Comparison of ENCODE assay signal across 15 cellular contexts in the genomic region with DNA sequence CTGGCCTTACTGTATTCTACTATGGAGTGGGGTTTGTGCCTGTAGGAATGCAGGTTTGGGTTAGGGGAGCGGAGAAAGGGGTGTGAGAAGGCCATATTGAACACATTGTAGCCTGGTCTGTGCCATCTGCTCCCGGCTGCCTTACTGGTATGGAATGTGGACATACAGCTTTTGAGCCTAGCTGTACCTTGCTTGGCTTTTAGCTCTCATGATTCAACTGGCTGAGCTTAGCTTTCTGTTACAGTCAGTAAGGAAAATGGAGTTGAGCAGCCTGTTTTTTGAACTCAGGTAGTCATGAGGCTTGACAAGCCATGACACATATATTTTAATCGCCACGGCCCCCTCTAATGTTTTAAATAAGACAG. TPM values are rescaled to one million over a fixed set of nuclear protein-coding genes. Genes with fewer than 3 reads are reported as not detected.
A peak's percentile ranks its signal among the peaks of the same experiment; 100 is the strongest.
DNase-seq lines count a peak whose midpoint lies in the region; ATAC-seq, FAIRE-seq and TF ChIP-seq lines count a peak whose summit lies in the region.
"Had no signal": no experiment of that assay in that cellular context is flagged by ENCODE, and none has a peak within 500 bp of the region (broad histone marks: within the 10 kb centered on the region; RNA-seq: fewer than 3 reads in every experiment).

No MANE protein-coding gene starts in this region.

- H3K9me2 ChIP-seq in HCT116 (ENCODE audit: insufficient read depth) = no peaks in the 10 kb centered on the region

- H3K4me3 ChIP-seq in HCT116 (replicated peaks in 1 of 2; ENCODE audit: low read depth in 1 of 2, low read length in 2 of 2) = peak overlapping the region in 1 of 2 experiments; percentile 41; a peak in 2 of 4 replicates
- no peak overlapping the region for H3K4me3 ChIP-seq in kidney (ENCODE audit: low read length in 2 of 2)
- H3K4me3 ChIP-seq in skeletal muscle satellite cell (ENCODE audit: low read length) = no peak overlapping the region
- H3K4me3 ChIP-seq: colonic mucosa had no signal

- CTCF ChIA-PET in HCT116 (lab: Charles Lee) = interaction anchor here (0.6 kb wide), 1 partner anchor 229 kb away, joined by 3 read pairs; no protein-coding TSS in a partner anchor

- intact Hi-C loops in HCT116 (cut with micrococcal nuclease) (no loop called here), kidney (cut with DNase I) (no loop called here)

- TF ChIP-seq POLR2A in HCT116 (IDR thresholded peaks at IDR 0.05; ENCODE audit: borderline replicate concordance, extremely low read depth, insufficient read depth, insufficient read length) = no peak

- TF ChIP-seq CTCF in HCT116 (IDR thresholded peaks at IDR 0.05 in 2 of 3, conservative IDR thresholded peaks at IDR 0.05 in 1 of 3; ENCODE audit: borderline replicate concordance in 1 of 3, insufficient read depth in 1 of 3, low read depth in 2 of 3, low read length in 2 of 3) (no peak), VCaP (conservative IDR thresholded peaks at IDR 0.05) (no peak), kidney (IDR thresholded peaks at IDR 0.05; ENCODE audit: borderline replicate concordance, extremely low read depth, insufficient read depth) (no peak)

- H3K27ac ChIP-seq in HCT116 (ENCODE audit: low read depth, low read length) = peak overlapping the region; percentile 77; the same call in 1 of the 2 replicates
- H3K27ac ChIP-seq in VCaP = peak overlapping the region; percentile 49
- peak overlapping the region; percentile 48 to 79 for H3K27ac ChIP-seq in kidney (ENCODE audit: low read depth in 2 of 2, low read length in 2 of 2)
- H3K27ac ChIP-seq: colonic mucosa had no signal

- H3K27me3 ChIP-seq in HCT116 (ENCODE audit: insufficient read depth, low read length) = no peaks in the 10 kb centered on the region
- no peaks in the 10 kb centered on the region for H3K27me3 ChIP-seq in skeletal muscle satellite cell (ENCODE audit: control insufficient read depth, insufficient read depth, low read length)
- H3K27me3 ChIP-seq: colonic mucosa had no signal

- peaks cover 5% of the 10 kb centered on the region; the same call in 1 of the 2 replicates for H4K20me1 ChIP-seq in HCT116 (ENCODE audit: insufficient read depth)

- H3K4me1 ChIP-seq in HCT116 (ENCODE audit: control insufficient read depth in 1 of 2, insufficient read depth in 2 of 2, low read length in 2 of 2) (peaks cover 51 to 69% of the 10 kb centered on the region in 2 experiments), kidney (ENCODE audit: control insufficient read depth in 1 of 2, insufficient read depth in 1 of 2, low read depth in 1 of 2, low read length in 2 of 2) (peaks cover 31 to 37% of the 10 kb centered on the region in 2 donors), skeletal muscle satellite cell (ENCODE audit: control insufficient read depth, insufficient read depth, low read length) (peaks cover 46% of the 10 kb centered on the region)

- no peak overlapping the region for H2AFZ ChIP-seq in HCT116 (ENCODE audit: low read depth, low read length, poor library complexity, severe bottlenecking)

- H3K4me2 ChIP-seq in HCT116 (ENCODE audit: low read length) (peak overlapping the region; percentile 77), skeletal muscle satellite cell (ENCODE audit: low read length) (peak overlapping the region; percentile 42)

- H3K79me2 ChIP-seq in HCT116 (ENCODE audit: insufficient read depth, low read length) = peaks cover 83% of the 10 kb centered on the region

- H3K36me3 ChIP-seq in HCT116 (ENCODE audit: control insufficient read depth in 1 of 2, insufficient read depth in 2 of 2, low read length in 2 of 2) (no peaks in the 10 kb centered on the region), kidney (ENCODE audit: control insufficient read depth in 1 of 2, insufficient read depth in 2 of 2, low read length in 2 of 2) (no peaks in the 10 kb centered on the region), skeletal muscle satellite cell (ENCODE audit: insufficient read depth, low read length) (no peaks in the 10 kb centered on the region)
- H3K36me3 ChIP-seq: colonic mucosa had no signal

- no peak for FAIRE-seq in kidney (lab: Jason Lieb, UNC)
- FAIRE-seq: D721Med had no signal

- BruUV-seq in HCT116 (replicated peaks; lab: Mats Ljungman, UMichigan) = no TSS peak

- TF ChIP-seq RAD21 in HCT116 (IDR thresholded peaks at IDR 0.05; ENCODE audit: low read depth) = no peak

- RAD21 ChIA-PET in HCT116 (lab: Charles Lee; ENCODE audit: low non-redundant PET in 1 of 2, low total read pairs in 2 of 2, uncharacterized antibody in 2 of 2, unreplicated experiment in 2 of 2) = interaction anchor here in 1 of 2 experiments (0.6 kb wide), 1 partner anchor 433 kb away, joined by 3 read pairs; no protein-coding TSS in a partner anchor

- H3K9me3 ChIP-seq in HCT116 (ENCODE audit: control insufficient read depth in 1 of 2, insufficient read depth in 1 of 2, low read depth in 1 of 2, low read length in 2 of 2) = no peaks in the 10 kb centered on the region
- no peaks in the 10 kb centered on the region for H3K9me3 ChIP-seq in kidney (ENCODE audit: control insufficient read depth in 1 of 2, low read length in 2 of 2)
- H3K9me3 ChIP-seq in skeletal muscle satellite cell (replicated peaks; ENCODE audit: low read length) = no peaks in the 10 kb centered on the region
- H3K9me3 ChIP-seq: colonic mucosa had no signal

- peak; percentile 71 for DNase-seq in HCT116 (ENCODE audit: low read depth, low spot score)
- DNase-seq in kidney = no peak
- DNase-seq in stimulated activated naive CD4-positive, alpha-beta T cell (lab: John Stamatoyannopoulos, UW) = no peak
- DNase-seq in occipital lobe (lab: John Stamatoyannopoulos, UW) = no peak
- no peak for DNase-seq in SHP77 (lab: John Stamatoyannopoulos, UW)
- no peak for DNase-seq in effector CD4-positive, alpha-beta T cell
- DNase-seq: activated B cell treated with CpG ODN at 0.5 μM for 24 hours; colonic mucosa; head of caudate nucleus; NCI-H1694 treated with DMSO at 0.1 percent for 48 hours; nephron progenitor cell; stimulated activated CD4-positive, alpha-beta T cell treated with anti-CD3 and anti-CD28 coated beads, Interleukin-4, amount 100 ng/mL, for 24 hours had no signal

- POLR2A ChIA-PET in HCT116 (lab: Charles Lee) = no interaction called here

- H3K9ac ChIP-seq in HCT116 (ENCODE audit: low read length) = peak overlapping the region; percentile 51
- H3K9ac ChIP-seq in kidney (ENCODE audit: low read length in 2 of 2) = no peak overlapping the region
- H3K9ac ChIP-seq in skeletal muscle satellite cell (ENCODE audit: low read depth, low read length) = no peak overlapping the region

- ATAC-seq in HCT116 = peak; percentile 92

TF ChIP-seq in HCT116, 20 proteins besides CTCF, POLR2A, EP300 and RAD21:
- TF ChIP-seq SP1 (IDR thresholded peaks at IDR 0.05; ENCODE audit: low read depth) = peak; percentile 68
- TF ChIP-seq, protein P1, sequence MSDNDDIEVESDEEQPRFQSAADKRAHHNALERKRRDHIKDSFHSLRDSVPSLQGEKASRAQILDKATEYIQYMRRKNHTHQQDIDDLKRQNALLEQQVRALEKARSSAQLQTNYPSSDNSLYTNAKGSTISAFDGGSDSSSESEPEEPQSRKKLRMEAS (IDR thresholded peaks at IDR 0.05) = peak; percentile 78
- no peak for TF ChIP-seq SIN3A (IDR thresholded peaks at IDR 0.05; ENCODE audit: low read depth)
- peak; percentile 71; the same call in 1 of the 2 replicates for TF ChIP-seq CBX3 (IDR thresholded peaks at IDR 0.05; ENCODE audit: low read depth)
- peak; percentile 38; the same call in 1 of the 2 replicates for TF ChIP-seq JUND (IDR thresholded peaks at IDR 0.05)
- no peak for TF ChIP-seq ZFX (IDR thresholded peaks at IDR 0.05)
- TF ChIP-seq SRF (IDR thresholded peaks at IDR 0.05; ENCODE audit: low read depth) = 0 out of 2 replicates have a peak, but pooled peaks have one; percentile 25
- TF ChIP-seq FOSL1 (IDR thresholded peaks at IDR 0.05; ENCODE audit: low read depth) = peak; percentile 40; the same call in 1 of the 2 replicates

RNA-seq across cellular contexts. Expression of a gene that starts 41.6 kb away (rescaled TPM):
- total RNA-seq in HCT116 (2021; ENCODE audit: unreplicated experiment) = 47.6 TPM
- 29.0 and 30.2 TPM in 2 replicates for polyA plus RNA-seq in HCT116 (2012)
- total RNA-seq in kidney = 53.6 TPM
- 14.0 TPM for polyA plus RNA-seq in kidney (ENCODE audit: insufficient read depth, low read depth, low replicate concordance)
- total RNA-seq in skeletal muscle satellite cell (2012; rRNA removed) = 25.8 and 30.2 TPM in 2 replicates
- 76.3 TPM for total RNA-seq in occipital lobe

RNA-seq across cellular contexts. Expression of a gene that starts 51.7 kb away (rescaled TPM):
- total RNA-seq in HCT116 (2021; ENCODE audit: unreplicated experiment) (296 TPM), kidney (105 TPM), occipital lobe (49.1 TPM)
- 311 and 325 TPM in 2 replicates for polyA plus RNA-seq in HCT116 (2012)
- 226 TPM for polyA plus RNA-seq in kidney (ENCODE audit: insufficient read depth, low read depth, low replicate concordance)
- 150 and 160 TPM in 2 replicates for total RNA-seq in skeletal muscle satellite cell (2012; rRNA removed)
